ENCODE assay signal across 31 cellular contexts in genomic region chr3:114643342-114643741, GRCh38.
"Had no signal": no experiment of that assay in that cellular context is flagged by ENCODE, and none has a peak within 500 bp of the region (broad histone marks: within the 10 kb centered on the region; RNA-seq: fewer than 3 reads in every experiment).

No MANE protein-coding gene starts in this region.

- H3K27ac Mint-ChIP-seq: immature natural killer cell; mesothelial cell of epicardium; naive B cell; natural killer cell treated with Interleukin-12 subunit alpha and Interleukin-12 subunit beta and Interleukin-15 and Interleukin-18, amount 100 ng/mL, for 72 hours; progenitor cell of endocrine pancreas; type B pancreatic cell had no signal

- H3K9me3 ChIP-seq: esophagus muscularis mucosa, gastroesophageal sphincter, heart left ventricle, mucosa of descending colon, right atrium auricular region, stomach, thyroid gland had no signal

- ATAC-seq: foreskin keratinocyte; gastroesophageal sphincter; heart left ventricle; left lobe of liver; mucosa of descending colon; natural killer cell treated with Interleukin-12 subunit alpha and Interleukin-12 subunit beta and Interleukin-15 and Interleukin-18, amount 100 ng/mL, for 72 hours; sciatic nerve had no signal

- H3K9me3 Mint-ChIP-seq: immature natural killer cell; mesothelial cell of epicardium; natural killer cell treated with Interleukin-12 subunit alpha and Interleukin-12 subunit beta and Interleukin-15 and Interleukin-18, amount 100 ng/mL, for 72 hours; neural crest cell; type B pancreatic cell had no signal

- H3K79me2 ChIP-seq: hepatocyte, parathyroid adenoma had no signal

- H3K27me3 ChIP-seq: dorsolateral prefrontal cortex, esophagus muscularis mucosa, foreskin keratinocyte, gastroesophageal sphincter, heart left ventricle, hepatocyte, right atrium auricular region, stomach, thyroid gland had no signal

- H3K27ac ChIP-seq: dorsolateral prefrontal cortex, esophagus muscularis mucosa, foreskin keratinocyte, gastroesophageal sphincter, heart left ventricle, hepatocyte, parathyroid adenoma, right atrium auricular region, stomach, thyroid gland had no signal

- H3K4me1 ChIP-seq: esophagus muscularis mucosa, gastroesophageal sphincter, parathyroid adenoma, right atrium auricular region, stomach had no signal

- H2AFZ ChIP-seq: hepatocyte, parathyroid adenoma had no signal

- H3K4me3 ChIP-seq: dorsolateral prefrontal cortex, esophagus muscularis mucosa, gastroesophageal sphincter, heart left ventricle, hepatocyte, lung, mucosa of descending colon, right atrium auricular region, smooth muscle cell, stomach, thyroid gland had no signal

- H3K36me3 Mint-ChIP-seq: immature natural killer cell; mesothelial cell of epicardium; natural killer cell treated with Interleukin-12 subunit alpha and Interleukin-12 subunit beta and Interleukin-15 and Interleukin-18, amount 100 ng/mL, for 72 hours; type B pancreatic cell had no signal

- H3K4me1 Mint-ChIP-seq: immature natural killer cell, mesothelial cell of epicardium had no signal

- H3K4me3 Mint-ChIP-seq: immature natural killer cell; mesothelial cell of epicardium; naive B cell; natural killer cell treated with Interleukin-12 subunit alpha and Interleukin-12 subunit beta and Interleukin-15 and Interleukin-18, amount 100 ng/mL, for 72 hours; neural crest cell; type B pancreatic cell had no signal

- H3K4me2 ChIP-seq: hepatocyte, smooth muscle cell had no signal

- H3K9ac ChIP-seq: parathyroid adenoma had no signal

- FAIRE-seq: colon, keratinocyte had no signal

- H3K36me3 ChIP-seq: esophagus muscularis mucosa, gastroesophageal sphincter, heart left ventricle, right atrium auricular region, stomach, thyroid gland had no signal

- H3K27me3 Mint-ChIP-seq: naive B cell; natural killer cell treated with Interleukin-12 subunit alpha and Interleukin-12 subunit beta and Interleukin-15 and Interleukin-18, amount 100 ng/mL, for 72 hours; progenitor cell of endocrine pancreas; type B pancreatic cell had no signal

- DNase-seq: dorsolateral prefrontal cortex; effector CD4-positive, alpha-beta T cell; foreskin keratinocyte; heart left ventricle; immature natural killer cell; mesenchymal stem cell; mucosa of descending colon; naive B cell; stimulated activated CD4-positive, alpha-beta T cell treated with anti-CD3 and anti-CD28 coated beads, Interleukin-12 subunit alpha, Interleukin-12 subunit beta, amount 100 ng/mL, for 4 hours; stimulated activated CD4-positive, alpha-beta T cell treated with anti-CD3 and anti-CD28 coated beads, Interleukin-1b, Interleukin-23, amount 100 ng/mL, for 48 hours; stimulated activated CD4-positive, alpha-beta T cell treated with anti-CD3 and anti-CD28 coated beads, Interleukin-4, amount 100 ng/mL, for 1 hour; stimulated activated CD8-positive, alpha-beta memory T cell treated with anti-CD3 and anti-CD28 coated beads, Interleukin-4, amount 100 ng/mL, for 48 hours; stimulated activated naive CD4-positive, alpha-beta T cell treated with Interleukin-2 at 50 U/mL for 16 hours; stomach; thyroid gland had no signal
